Comparison of ENCODE assay signal across 21 cellular contexts in genomic region chr17:20981046-20981920, GRCh38.
"Had no signal": no experiment of that assay in that cellular context is flagged by ENCODE, and none has a peak within 500 bp of the region (broad histone marks: within the 10 kb centered on the region; RNA-seq: fewer than 3 reads in every experiment).

No MANE protein-coding gene starts in this region.

- H3K4me3 Mint-ChIP-seq: activated naive CD8-positive, alpha-beta T cell treated with anti-CD3 and anti-CD28 coated beads for 36 hours; brain; central memory CD8-positive, alpha-beta T cell; immature natural killer cell; mesothelial cell of epicardium had no signal

- H3K4me1 Mint-ChIP-seq: activated naive CD8-positive, alpha-beta T cell treated with anti-CD3 and anti-CD28 coated beads for 36 hours; central memory CD8-positive, alpha-beta T cell; immature natural killer cell; mesothelial cell of epicardium had no signal

- H3K9me3 Mint-ChIP-seq: activated naive CD8-positive, alpha-beta T cell treated with anti-CD3 and anti-CD28 coated beads for 36 hours; central memory CD8-positive, alpha-beta T cell; immature natural killer cell; mesothelial cell of epicardium had no signal

- H3K27me3 ChIP-seq: gastrocnemius medialis, tibial nerve had no signal

- DNase-seq: activated CD4-positive, alpha-beta T cell treated with anti-CD3 and anti-CD28 coated beads, Interleukin-2, amount 50 U/mL, for 48 hours; activated gamma-delta T cell treated with Interleukin-2 at 50 U/mL for 16 hours; activated naive CD8-positive, alpha-beta T cell treated with anti-CD3 and anti-CD28 coated beads for 36 hours; amygdala; dermis blood vessel endothelial cell; gastrocnemius medialis; heart left ventricle; immature natural killer cell; left cardiac atrium; lower lobe of right lung; small intestine; stimulated activated CD4-positive, alpha-beta T cell treated with anti-CD3 and anti-CD28 coated beads, Interleukin-4, amount 100 ng/mL, for 24 hours; stimulated activated naive CD4-positive, alpha-beta T cell treated with Interleukin-2 at 50 U/mL for 16 hours; substantia nigra had no signal

- ATAC-seq: activated CD4-positive, CD25-positive, alpha-beta regulatory T cell treated with anti-CD3 and anti-CD28 coated beads, Interleukin-2, amount 50 U/mL, for 24 hours; gastrocnemius medialis; left cardiac atrium; lower lobe of right lung had no signal

- H3K27ac ChIP-seq: gastrocnemius medialis, heart left ventricle, lower lobe of right lung, neutrophil, SK-N-MC, tibial nerve had no signal

- H3K36me3 Mint-ChIP-seq: activated naive CD8-positive, alpha-beta T cell treated with anti-CD3 and anti-CD28 coated beads for 36 hours; immature natural killer cell had no signal

- H3K4me1 ChIP-seq: gastrocnemius medialis, lower lobe of right lung, tibial nerve had no signal

- H3K4me3 ChIP-seq: gastrocnemius medialis, heart left ventricle, lower lobe of right lung, SK-N-MC, tibial nerve had no signal

- H3K9me3 ChIP-seq: gastrocnemius medialis, heart left ventricle, lower lobe of right lung, neutrophil, tibial nerve had no signal

- H3K36me3 ChIP-seq: gastrocnemius medialis, heart left ventricle, lower lobe of right lung, neutrophil, tibial nerve had no signal

- H3K27ac Mint-ChIP-seq: activated naive CD8-positive, alpha-beta T cell treated with anti-CD3 and anti-CD28 coated beads for 36 hours; mesothelial cell of epicardium had no signal

- H3K27me3 Mint-ChIP-seq: brain had no signal
